2 cellular contexts compared by ENCODE assay signal in the genomic region with DNA sequence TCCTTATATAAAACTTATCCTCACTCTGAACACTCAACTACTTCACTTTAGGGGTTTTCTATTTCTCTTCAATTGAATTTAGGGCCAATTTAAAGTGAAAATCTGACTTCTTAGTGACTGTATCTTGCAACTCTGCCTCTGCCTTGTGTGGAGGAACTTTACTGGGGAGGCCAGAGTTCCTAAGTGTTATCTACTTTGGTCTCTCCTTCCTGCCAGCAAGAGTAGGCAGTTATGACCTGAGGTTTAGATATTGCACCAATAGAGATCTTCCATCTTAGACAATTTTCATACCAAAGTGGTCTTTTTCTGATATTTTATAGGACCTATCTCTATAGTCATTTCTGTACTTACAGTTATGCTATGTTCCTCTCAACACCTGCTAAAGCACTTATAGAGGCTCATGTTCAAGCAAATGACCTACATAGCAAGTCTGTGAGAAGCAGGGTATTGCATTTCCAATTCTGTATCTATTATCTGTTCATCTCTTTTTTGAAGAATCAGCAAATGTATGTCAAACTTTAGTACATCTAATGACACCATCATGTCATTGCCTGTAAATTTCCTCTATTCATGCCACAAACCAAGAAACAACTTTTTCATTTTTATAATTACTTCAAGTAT.
TF ChIP-seq lines count a peak whose summit lies in the region.

No MANE protein-coding gene starts in this region.

TF ChIP-seq in GM23338, 12 proteins besides CTCF, POLR2A, EP300 and RAD21 (continued from another document):
- no peak for TF ChIP-seq ZNF462 (CRISPR knock-in tag; IDR thresholded peaks at IDR 0.05)
- no peak for TF ChIP-seq ZNF331 (CRISPR knock-in tag; IDR thresholded peaks at IDR 0.05; ENCODE audit: low read depth)
- TF ChIP-seq NANOG (IDR thresholded peaks at IDR 0.05; ENCODE audit: borderline replicate concordance), result no peak
- no peak for TF ChIP-seq STAT1 (IDR thresholded peaks at IDR 0.05; ENCODE audit: unreplicated experiment)
- TF ChIP-seq CREB1 (CRISPR knock-in tag; IDR thresholded peaks at IDR 0.05; ENCODE audit: low read depth), result no peak
- TF ChIP-seq JUNB (IDR thresholded peaks at IDR 0.05; ENCODE audit: unreplicated experiment), result no peak
- TF ChIP-seq ZNF114 (CRISPR knock-in tag; IDR thresholded peaks at IDR 0.05), result no peak
- TF ChIP-seq EZH2 (IDR thresholded peaks at IDR 0.05; ENCODE audit: low read depth, unreplicated experiment), result no peak
- no peak for TF ChIP-seq REST (IDR thresholded peaks at IDR 0.05; ENCODE audit: unreplicated experiment)
- TF ChIP-seq EZH2phosphoT487 (IDR thresholded peaks at IDR 0.05; ENCODE audit: unreplicated experiment), result no peak

TF ChIP-seq in K562, 482 proteins besides CTCF, POLR2A, EP300 and RAD21 (continued from another document):
- no peak for TF ChIP-seq CREB3L1 (IDR thresholded peaks at IDR 0.05; ENCODE audit: borderline replicate concordance, low read depth)
- 0 out of 2 replicates have a peak, but pooled peaks have one; percentile 35 for TF ChIP-seq C11orf30 (IDR thresholded peaks at IDR 0.05; ENCODE audit: low read depth)
- no peak for TF ChIP-seq ADNP (tag; IDR thresholded peaks at IDR 0.05)
- TF ChIP-seq ELF4 (CRISPR knock-in tag; IDR thresholded peaks at IDR 0.05), result no peak
- TF ChIP-seq MAFG (tag; conservative IDR thresholded peaks at IDR 0.05), result 0 out of 2 replicates have a peak, but pooled peaks have one; percentile 23
- no peak for TF ChIP-seq ZFP36 (IDR thresholded peaks at IDR 0.05; ENCODE audit: low read depth, low read length, partially characterized antibody)
- no peak for TF ChIP-seq YY1 (IDR thresholded peaks at IDR 0.05; ENCODE audit: borderline replicate concordance in 1 of 3, control insufficient read depth in 1 of 3, extremely low read depth in 1 of 3, insufficient read depth in 3 of 3, insufficient read length in 1 of 3, insufficient replicate concordance in 2 of 3, low read depth in 1 of 3, low read length in 2 of 3)
- TF ChIP-seq FOSL1 (tag; conservative IDR thresholded peaks at IDR 0.05), result no peak
- TF ChIP-seq E2F1 (CRISPR knock-in tag; IDR thresholded peaks at IDR 0.05), result no peak
- peak; percentile 58 for TF ChIP-seq ZNF316 (IDR thresholded peaks at IDR 0.05)
- no peak for TF ChIP-seq PML (IDR thresholded peaks at IDR 0.05; ENCODE audit: low read length)
TF ChIP-seq in K562: peak in this region for 3.
